11 cellular contexts compared by ENCODE assay signal in genomic region chr22:50445071-50445879, GRCh38. TPM values are rescaled to one million over a fixed set of nuclear protein-coding genes. Genes with fewer than 3 reads are reported as not detected.
A peak's percentile ranks its signal among the peaks of the same experiment; 100 is the strongest.
DNase-seq lines count a peak whose midpoint lies in the region; ATAC-seq lines count a peak whose summit lies in the region.
"Had no signal": no experiment of that assay in that cellular context is flagged by ENCODE, and none has a peak within 500 bp of the region (broad histone marks: within the 10 kb centered on the region; RNA-seq: fewer than 3 reads in every experiment).

No MANE protein-coding gene starts in this region.

- peak overlapping the region; percentile 22 for H3K4me3 Mint-ChIP-seq in activated CD8-positive, alpha-beta T cell treated with anti-CD3 and anti-CD28 coated beads, Interleukin-2, amount 10 ng/mL, durations not matched to agents 7 days and 5 days
- H3K4me3 Mint-ChIP-seq in immature natural killer cell, result peak overlapping the region; percentile 51 to 80 (median 64)
- H3K4me3 Mint-ChIP-seq in stimulated activated naive CD8-positive, alpha-beta T cell treated with anti-CD3 and anti-CD28 coated beads, Interleukin-15, amount 100 ng/mL, for 72 hours, result peak overlapping the region; percentile 11 to 74

- ATAC-seq in activated CD8-positive, alpha-beta T cell treated with anti-CD3 and anti-CD28 coated beads, Interleukin-2, amount 10 ng/mL, durations not matched to agents 7 days and 5 days, result peak; percentile 43
- peak; percentile 47 for ATAC-seq in stimulated activated naive CD8-positive, alpha-beta T cell treated with anti-CD3 and anti-CD28 coated beads, Interleukin-15, amount 100 ng/mL, for 72 hours
- no peak for ATAC-seq in GM21825 (IDR thresholded peaks at IDR 0.05; ENCODE audit: unreplicated experiment)
- no peak for ATAC-seq in HG02610 (IDR thresholded peaks at IDR 0.05; ENCODE audit: unreplicated experiment)

- peaks cover 50% of the 10 kb centered on the region for H3K36me3 Mint-ChIP-seq in activated CD8-positive, alpha-beta T cell treated with anti-CD3 and anti-CD28 coated beads, Interleukin-2, amount 10 ng/mL, durations not matched to agents 7 days and 5 days (ENCODE audit: low read depth)
- peaks cover 9 to 18% (median 13%) of the 10 kb centered on the region in 3 donors for H3K36me3 Mint-ChIP-seq in immature natural killer cell

- POLR2A ChIA-PET in activated CD8-positive, alpha-beta T cell treated with anti-CD3 and anti-CD28 coated beads, Interleukin-2, amount 10 ng/mL, durations not matched to agents 7 days and 5 days (lab: Charles Lee), result interaction anchor here (0.8 to 2.1 kb wide), 6 partner anchors 15 to 128 kb away, joined by 3 to 10 read pairs (median 3); partner anchors contain the start of genes LMF2, NCAPH2 and SCO2

- peak overlapping the region; percentile 89 for H3K27ac Mint-ChIP-seq in activated CD8-positive, alpha-beta T cell treated with anti-CD3 and anti-CD28 coated beads, Interleukin-2, amount 10 ng/mL, durations not matched to agents 7 days and 5 days
- H3K27ac Mint-ChIP-seq in immature natural killer cell, result peak overlapping the region; percentile 88 to 94 (median 92)
- peak overlapping the region; percentile 77 to 97 for H3K27ac Mint-ChIP-seq in stimulated activated naive CD8-positive, alpha-beta T cell treated with anti-CD3 and anti-CD28 coated beads, Interleukin-15, amount 100 ng/mL, for 72 hours

- DNase-seq in activated T-cell treated with anti-CD3 and anti-CD28 coated beads for 1 hour (ENCODE audit: low read depth) (peak; percentile 23), activated T-cell treated with anti-CD3 and anti-CD28 coated beads for 4 hours (no peak), immature natural killer cell (peak; percentile 78 to 85 (median 82)), UCSD-AML1 (lab: John Stamatoyannopoulos, UW; ENCODE audit: unreplicated experiment) (no peak)
- peak; percentile 53 for DNase-seq in activated CD8-positive, alpha-beta T cell treated with anti-CD3 and anti-CD28 coated beads, Interleukin-2, amount 10 ng/mL, durations not matched to agents 7 days and 5 days
- DNase-seq in stimulated activated naive CD8-positive, alpha-beta T cell treated with anti-CD3 and anti-CD28 coated beads, Interleukin-15, amount 100 ng/mL, for 72 hours, result peak; percentile 41 to 44
- DNase-seq: midbrain, NCI-H226 had no signal

- CTCF ChIA-PET in activated CD8-positive, alpha-beta T cell treated with anti-CD3 and anti-CD28 coated beads, Interleukin-2, amount 10 ng/mL, durations not matched to agents 7 days and 5 days (lab: Charles Lee), result interaction anchor here (0.8 to 1.3 kb wide), 5 partner anchors 24 to 79 kb away, joined by 3 to 5 read pairs (median 5); no protein-coding TSS in a partner anchor

- peaks cover 25% of the 10 kb centered on the region for H3K4me1 Mint-ChIP-seq in activated CD8-positive, alpha-beta T cell treated with anti-CD3 and anti-CD28 coated beads, Interleukin-2, amount 10 ng/mL, durations not matched to agents 7 days and 5 days (ENCODE audit: low read depth)
- peaks cover 48 to 52% of the 10 kb centered on the region in 2 donors for H3K4me1 Mint-ChIP-seq in immature natural killer cell
- peaks cover 71% of the 10 kb centered on the region for H3K4me1 Mint-ChIP-seq in stimulated activated naive CD8-positive, alpha-beta T cell treated with anti-CD3 and anti-CD28 coated beads, Interleukin-15, amount 100 ng/mL, for 72 hours

- no peaks in the 10 kb centered on the region for H3K27me3 Mint-ChIP-seq in activated CD8-positive, alpha-beta T cell treated with anti-CD3 and anti-CD28 coated beads, Interleukin-2, amount 10 ng/mL, durations not matched to agents 7 days and 5 days (ENCODE audit: low read depth)
- H3K27me3 Mint-ChIP-seq in immature natural killer cell (ENCODE audit: low read depth in 3 of 3), result peaks cover 9 to 43% (median 20%) of the 10 kb centered on the region in 3 donors
- H3K27me3 Mint-ChIP-seq in stimulated activated naive CD8-positive, alpha-beta T cell treated with anti-CD3 and anti-CD28 coated beads, Interleukin-15, amount 100 ng/mL, for 72 hours, result no peaks in the 10 kb centered on the region

- H3K9me3 Mint-ChIP-seq in activated CD8-positive, alpha-beta T cell treated with anti-CD3 and anti-CD28 coated beads, Interleukin-2, amount 10 ng/mL, durations not matched to agents 7 days and 5 days (ENCODE audit: insufficient read depth), result no peaks in the 10 kb centered on the region
- H3K9me3 Mint-ChIP-seq in immature natural killer cell, result no peaks in the 10 kb centered on the region
- H3K9me3 Mint-ChIP-seq in stimulated activated naive CD8-positive, alpha-beta T cell treated with anti-CD3 and anti-CD28 coated beads, Interleukin-15, amount 100 ng/mL, for 72 hours, result no peaks in the 10 kb centered on the region

RNA-seq across cellular contexts. Expression of gene SBF1, which starts 29.6 kb away (rescaled TPM):
- total RNA-seq in activated CD8-positive, alpha-beta T cell treated with anti-CD3 and anti-CD28 coated beads, Interleukin-2, amount 10 ng/mL, durations not matched to agents 7 days and 5 days, result 100 to 1,000 TPM; 177 to 183 TPM
- 10 to 100 TPM; 12.1 to 42.8 (median 14.2) TPM for polyA plus RNA-seq in immature natural killer cell

RNA-seq across cellular contexts. Expression of gene ADM2, which starts 36.1 kb away (rescaled TPM):
- total RNA-seq in activated CD8-positive, alpha-beta T cell treated with anti-CD3 and anti-CD28 coated beads, Interleukin-2, amount 10 ng/mL, durations not matched to agents 7 days and 5 days, result 1 to 10 TPM; 4.1 to 4.2 TPM
- polyA plus RNA-seq in immature natural killer cell, result under 1 TPM in 1 of 3 donors, not detected in 2; 0.38 TPM

RNA-seq across cellular contexts. Expression of gene MIOX, which starts 41.4 kb away (rescaled TPM):
- under 1 TPM in 1 of 2 experiments, not detected in 1; 0.40 TPM for total RNA-seq in activated CD8-positive, alpha-beta T cell treated with anti-CD3 and anti-CD28 coated beads, Interleukin-2, amount 10 ng/mL, durations not matched to agents 7 days and 5 days
- not detected for polyA plus RNA-seq in immature natural killer cell
- total RNA-seq: endothelial cell of umbilical vein had no signal
- polyA plus RNA-seq: endothelial cell of umbilical vein had no signal

Comparison
In these comparisons a context has a peak if more than half of its experiments do, and no peak if none do; other contexts are left out.
1. DNase-seq: peak in activated T-cell treated with anti-CD3 and anti-CD28 coated beads for 1 hour (single experiment), activated CD8-positive, alpha-beta T cell treated with anti-CD3 and anti-CD28 coated beads, Interleukin-2, amount 10 ng/mL, durations not matched to agents 7 days and 5 days (single experiment), immature natural killer cell (3 of 3) and stimulated activated naive CD8-positive, alpha-beta T cell treated with anti-CD3 and anti-CD28 coated beads, Interleukin-15, amount 100 ng/mL, for 72 hours (2 of 2); none in activated T-cell treated with anti-CD3 and anti-CD28 coated beads for 4 hours (single experiment) and UCSD-AML1 (single experiment).
2. ATAC-seq: peak in activated CD8-positive, alpha-beta T cell treated with anti-CD3 and anti-CD28 coated beads, Interleukin-2, amount 10 ng/mL, durations not matched to agents 7 days and 5 days (single experiment) and stimulated activated naive CD8-positive, alpha-beta T cell treated with anti-CD3 and anti-CD28 coated beads, Interleukin-15, amount 100 ng/mL, for 72 hours (single experiment); none in GM21825 (single experiment) and HG02610 (single experiment).
3. Peak in every context shown above with its lines, with median percentiles within 50 percentile points of each other: H3K27ac Mint-ChIP-seq and H3K4me3 Mint-ChIP-seq.